ENCODE assay signal across 9 cellular contexts in the genomic region with DNA sequence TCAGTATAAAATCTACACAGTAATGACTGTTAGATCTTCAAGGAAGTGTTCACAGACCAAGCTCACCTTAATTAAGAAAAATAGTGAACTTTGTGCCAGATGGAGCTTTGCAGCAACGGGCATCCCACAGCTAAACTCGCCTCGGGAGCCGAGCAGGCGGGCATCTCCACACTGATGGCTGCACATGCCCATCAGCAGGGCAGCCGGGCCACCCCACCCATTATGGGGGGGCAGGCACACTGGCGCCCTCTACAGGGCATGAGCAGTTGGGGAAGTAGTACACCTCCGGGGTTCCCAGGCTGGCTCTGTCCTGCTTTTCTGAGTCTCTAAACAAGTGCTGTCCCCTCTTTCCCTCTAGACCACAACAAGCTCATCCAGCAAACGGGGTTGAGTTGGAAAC. TPM values are rescaled to one million over a fixed set of nuclear protein-coding genes. Genes with fewer than 3 reads are reported as not detected.
DNase-seq lines count a peak whose midpoint lies in the region; ATAC-seq and TF ChIP-seq lines count a peak whose summit lies in the region.
"Had no signal": no experiment of that assay in that cellular context is flagged by ENCODE, and none has a peak within 500 bp of the region (broad histone marks: within the 10 kb centered on the region; RNA-seq: fewer than 3 reads in every experiment).

No MANE protein-coding gene starts in this region.

- TF ChIP-seq CTCF in choroid plexus epithelial cell (conservative IDR thresholded peaks at IDR 0.05; ENCODE audit: low read depth, low read length) (peak; percentile 79), retinal pigment epithelial cell (conservative IDR thresholded peaks at IDR 0.05; ENCODE audit: low read depth, low read length) (peak; percentile 78)

- H3K4me3 ChIP-seq in choroid plexus epithelial cell (ENCODE audit: low read depth, low read length) (no peak overlapping the region), retinal pigment epithelial cell (ENCODE audit: low read length) (no peak overlapping the region)

- ATAC-seq in GM21515 (IDR thresholded peaks at IDR 0.05; ENCODE audit: unreplicated experiment): no peak

- peak; percentile 1 for DNase-seq in NCI-H2227 (lab: John Stamatoyannopoulos, UW; ENCODE audit: unreplicated experiment)
- no peak for DNase-seq in NCI-H2227 treated with DMSO at 0.1 percent for 48 hours (lab: John Stamatoyannopoulos, UW)
- DNase-seq in NAMALWA (ENCODE audit: low spot score): peak; percentile 33
- no peak for DNase-seq in choroid plexus epithelial cell (ENCODE audit: low read depth)
- no peak for DNase-seq in retinal pigment epithelial cell (ENCODE audit: low read depth)
- DNase-seq in SK-N-DZ (ENCODE audit: low spot score): no peak
- no peak for DNase-seq in NCI-H1092 treated with DMSO at 0.1 percent for 48 hours (lab: John Stamatoyannopoulos, UW)
- DNase-seq: cerebellar nuclear complex had no signal

RNA-seq across cellular contexts. Expression of a gene that starts 21.6 kb away (rescaled TPM):
- 13.7 and 21.7 TPM in 2 replicates for polyA plus RNA-seq in SK-N-DZ (2014; cell fraction: cytosol; rRNA removed)
- polyA plus RNA-seq in SK-N-DZ (2014; cell fraction: nucleus; rRNA removed): 35.7 and 36.9 TPM in 2 replicates

RNA-seq across cellular contexts. Expression of a gene that starts 32.7 kb away (rescaled TPM):
- polyA plus RNA-seq in SK-N-DZ (2014; cell fraction: cytosol; rRNA removed): 0.87 and 1.9 TPM in 2 replicates
- polyA plus RNA-seq in SK-N-DZ (2014; cell fraction: nucleus; rRNA removed): 2.1 and 6.9 TPM in 2 replicates

Comparison
In these comparisons a context has a peak if more than half of its experiments do, and no peak if none do; other contexts are left out.
1. DNase-seq: peak in NCI-H2227 (single experiment) and NAMALWA (single experiment); none in NCI-H2227 treated with DMSO at 0.1 percent for 48 hours (single experiment), choroid plexus epithelial cell (single experiment), retinal pigment epithelial cell (single experiment), SK-N-DZ (single experiment) and NCI-H1092 treated with DMSO at 0.1 percent for 48 hours (single experiment).